Comparison of ENCODE assay signal across 8 cellular contexts in genomic region chr19:925912-926594, GRCh38. TPM values are rescaled to one million over a fixed set of nuclear protein-coding genes. Genes with fewer than 3 reads are reported as not detected.
DNase-seq lines count a peak whose midpoint lies in the region; ATAC-seq and TF ChIP-seq lines count a peak whose summit lies in the region.

A gene with protein sequence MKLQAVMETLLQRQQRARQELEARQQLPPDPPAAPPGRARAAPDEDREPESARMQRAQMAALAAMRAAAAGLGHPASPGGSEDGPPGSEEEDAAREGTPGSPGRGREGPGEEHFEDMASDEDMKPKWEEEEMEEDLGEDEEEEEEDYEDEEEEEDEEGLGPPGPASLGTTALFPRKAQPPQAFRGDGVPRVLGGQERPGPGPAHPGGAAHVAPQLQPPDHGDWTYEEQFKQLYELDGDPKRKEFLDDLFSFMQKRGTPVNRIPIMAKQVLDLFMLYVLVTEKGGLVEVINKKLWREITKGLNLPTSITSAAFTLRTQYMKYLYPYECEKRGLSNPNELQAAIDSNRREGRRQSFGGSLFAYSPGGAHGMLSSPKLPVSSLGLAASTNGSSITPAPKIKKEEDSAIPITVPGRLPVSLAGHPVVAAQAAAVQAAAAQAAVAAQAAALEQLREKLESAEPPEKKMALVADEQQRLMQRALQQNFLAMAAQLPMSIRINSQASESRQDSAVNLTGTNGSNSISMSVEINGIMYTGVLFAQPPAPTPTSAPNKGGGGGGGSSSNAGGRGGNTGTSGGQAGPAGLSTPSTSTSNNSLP (plus strand): TSS chr19:926035. CDS start chr19:929529, 3,494 bp downstream.

- ATAC-seq in GM18498 (IDR thresholded peaks at IDR 0.05; ENCODE audit: unreplicated experiment) (peak; percentile 33), HG03280 (IDR thresholded peaks at IDR 0.05; ENCODE audit: unreplicated experiment) (peak; percentile 29), activated B cell treated with CpG ODN at 0.5 μM for 24 hours (ENCODE audit: low read depth) (peak; percentile 50)

- H3K4me1 Mint-ChIP-seq in activated B cell treated with CpG ODN at 0.5 μM for 24 hours, result peaks cover 20% of the 10 kb centered on the region

- peak within 1 kb of the TSS; percentile 97 for H3K4me2 ChIP-seq in parathyroid adenoma (ENCODE audit: low read length)

- no peak within 1 kb of the TSS for H3K9ac ChIP-seq in parathyroid adenoma

- H3K9me3 Mint-ChIP-seq in activated B cell treated with CpG ODN at 0.5 μM for 24 hours, result no peaks in the 10 kb centered on the region

- H3K4me3 Mint-ChIP-seq in activated B cell treated with CpG ODN at 0.5 μM for 24 hours, result peak within 1 kb of the TSS; percentile 86

- no peaks in the 10 kb centered on the region for H3K9me3 ChIP-seq in parathyroid adenoma (ENCODE audit: control insufficient read depth, low read length)

- H3K27me3 ChIP-seq in parathyroid adenoma (ENCODE audit: control insufficient read depth, insufficient read depth, low read length), result no peaks in the 10 kb centered on the region

- peak; percentile 91 for DNase-seq in AG08396 (ENCODE audit: low spot score)
- DNase-seq in activated B cell treated with CpG ODN at 0.5 μM for 24 hours, result no peak
- DNase-seq in glomerular endothelial cell (ENCODE audit: extremely low read depth, low read depth, low spot score), result no peak
- no peak for DNase-seq in LoVo (ENCODE audit: low spot score)
- no peak for DNase-seq in DMS153 (lab: John Stamatoyannopoulos, UW)

- H3K27ac ChIP-seq in parathyroid adenoma, result peak within 1 kb of the TSS; percentile 75

- H3K79me2 ChIP-seq in parathyroid adenoma, result no peaks in the 10 kb centered on the region

- TF ChIP-seq CTCF in activated B cell treated with CpG ODN at 0.5 μM for 24 hours (IDR thresholded peaks at IDR 0.05) (no peak), parathyroid adenoma (IDR thresholded peaks at IDR 0.05) (no peak)

- peaks cover 9% of the 10 kb centered on the region for H3K36me3 Mint-ChIP-seq in activated B cell treated with CpG ODN at 0.5 μM for 24 hours (ENCODE audit: low read depth)

- peak within 1 kb of the TSS; percentile 89 for H3K4me3 ChIP-seq in parathyroid adenoma (ENCODE audit: low read depth, low read length)

- CTCF ChIA-PET in activated B cell treated with CpG ODN at 0.5 μM for 24 hours (lab: Charles Lee), result no interaction called here

- H3K27ac Mint-ChIP-seq in activated B cell treated with CpG ODN at 0.5 μM for 24 hours, result peak within 1 kb of the TSS; percentile 82

- intact Hi-C loops in activated B cell treated with CpG ODN at 0.5 μM for 24 hours (cut with micrococcal nuclease), result loop anchor here (1.0 to 10.0 kb wide), 6 partner anchors 15 to 179 kb away; partner anchors contain the start of genes GPX4, RNU6-2, TMEM259 and WDR18

- no peaks in the 10 kb centered on the region for H3K27me3 Mint-ChIP-seq in activated B cell treated with CpG ODN at 0.5 μM for 24 hours

- POLR2A ChIA-PET in activated B cell treated with CpG ODN at 0.5 μM for 24 hours (lab: Charles Lee), result interaction anchor here (1.0 to 4.3 kb wide), 4 partner anchors 10 to 58 kb away, joined by 4 to 67 read pairs (median 10); partner anchors contain the start of gene WDR18

- H3K4me1 ChIP-seq in parathyroid adenoma, result peaks cover 10% of the 10 kb centered on the region

- H3K36me3 ChIP-seq in parathyroid adenoma (ENCODE audit: control insufficient read depth, insufficient read depth, low read length), result no peaks in the 10 kb centered on the region

- H2AFZ ChIP-seq in parathyroid adenoma, result peak within 1 kb of the TSS; percentile 78

RNA-seq across cellular contexts. Expression of the gene that starts here (rescaled TPM):
- total RNA-seq in activated B cell treated with CpG ODN at 0.5 μM for 24 hours, result 67.7 and 74.9 TPM in 2 replicates
- total RNA-seq in glomerular endothelial cell, result 14.2 and 14.7 TPM in 2 replicates
